Comparison of ENCODE assay signal across 18 cellular contexts in the genomic region with DNA sequence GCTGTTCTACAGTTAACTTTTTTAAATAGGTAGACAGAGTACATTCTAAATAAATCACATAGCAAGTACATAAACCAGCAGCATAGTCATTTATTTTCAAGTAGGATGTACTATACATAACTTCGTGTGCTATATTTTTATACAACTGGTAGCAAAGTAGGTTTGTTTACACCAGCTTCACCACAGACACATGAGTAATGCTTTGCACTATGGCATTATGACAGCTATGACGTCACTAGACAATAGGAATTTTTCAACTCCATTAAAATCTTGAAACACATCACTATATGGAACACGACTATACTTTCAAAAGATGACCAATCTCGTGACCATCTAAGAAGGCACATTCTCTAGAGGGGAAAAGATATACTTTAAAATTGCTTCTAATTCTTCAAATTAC. TPM values are rescaled to one million over a fixed set of nuclear protein-coding genes. Genes with fewer than 3 reads are reported as not detected.
A peak's percentile ranks its signal among the peaks of the same experiment; 100 is the strongest.
DNase-seq lines count a peak whose midpoint lies in the region; ATAC-seq and TF ChIP-seq lines count a peak whose summit lies in the region.
"Had no signal": no experiment of that assay in that cellular context is flagged by ENCODE, and none has a peak within 500 bp of the region (broad histone marks: within the 10 kb centered on the region; RNA-seq: fewer than 3 reads in every experiment).

No MANE protein-coding gene starts in this region.

- peaks cover 4% of the 10 kb centered on the region for H3K36me3 Mint-ChIP-seq in T-cell

- no peaks in the 10 kb centered on the region for H3K27me3 ChIP-seq in IMR-90 (ENCODE audit: control insufficient read depth, insufficient read depth, low read length)
- H3K27me3 ChIP-seq in mesenchymal stem cell (ENCODE audit: control insufficient read depth in 1 of 2, insufficient read depth in 1 of 2, low read length in 2 of 2): no peaks in the 10 kb centered on the region
- H3K27me3 ChIP-seq: left lung, spleen, vagina had no signal

- POLR2A ChIA-PET in IMR-90 (lab: Charles Lee; ENCODE audit: unreplicated experiment): interaction anchor here (0.6 kb wide), 1 partner anchor 82 kb away, joined by 9 read pairs; no protein-coding TSS in a partner anchor
- POLR2A ChIA-PET in T-cell (lab: Charles Lee): interaction anchor here in 1 of 2 donors (0.6 kb wide), 1 partner anchor 207 kb away, joined by 4 read pairs; no protein-coding TSS in a partner anchor

- CTCF ChIA-PET in IMR-90 (lab: Yijun Ruan, JAX): interaction anchor here (1.7 kb wide), 1 partner anchor 92 kb away, joined by 17 read pairs; a partner anchor contains a TSS
- CTCF ChIA-PET in T-cell (lab: Charles Lee): interaction anchor here in 1 of 2 donors (1.2 kb wide), 1 partner anchor 92 kb away, joined by 4 read pairs; no protein-coding TSS in a partner anchor

- TF ChIP-seq CTCF in IMR-90 (conservative IDR thresholded peaks at IDR 0.05; ENCODE audit: low read depth, low read length) (no peak), cardiac fibroblast (IDR thresholded peaks at IDR 0.05; ENCODE audit: low read depth, low read length) (no peak)

- no peak overlapping the region for H2AK9ac ChIP-seq in IMR-90 (replicated peaks; ENCODE audit: low read depth, low read length, poor library complexity)

- H3K9me3 ChIP-seq in IMR-90 (ENCODE audit: control insufficient read depth, insufficient read depth, low read length) (no peaks in the 10 kb centered on the region), mesenchymal stem cell (ENCODE audit: control insufficient read depth, low read length) (peaks cover 6% of the 10 kb centered on the region)
- H3K9me3 ChIP-seq: vagina had no signal

- dilution Hi-C loops in IMR-90 (cut with HindIII; ENCODE audit: low sequenced_read_pairs, unreplicated experiment): no loop called here

- H2BK5ac ChIP-seq in IMR-90 (ENCODE audit: low read depth, low read length, poor library complexity, severe bottlenecking) (peak overlapping the region; percentile 98), mesenchymal stem cell (ENCODE audit: low read depth, low read length, poor library complexity, severe bottlenecking) (no peak overlapping the region)

- intact Hi-C loops in IMR-90 (cut with micrococcal nuclease): loop anchor here (1.0 to 5.0 kb wide), 2 partner anchors 33 to 92 kb away; no protein-coding TSS in a partner anchor

- no peak overlapping the region; the same call in 1 of the 2 replicates for H4K91ac ChIP-seq in IMR-90 (ENCODE audit: insufficient read depth, low read depth, low read length)
- no peak overlapping the region for H4K91ac ChIP-seq in mesenchymal stem cell (ENCODE audit: low read length)

- H3K4me1 ChIP-seq in IMR-90 (ENCODE audit: control insufficient read depth, insufficient read depth, low read length): peaks cover 4% of the 10 kb centered on the region
- H3K4me1 ChIP-seq in mesenchymal stem cell (ENCODE audit: control insufficient read depth, insufficient read depth, low read depth, low read length): peaks cover 3% of the 10 kb centered on the region
- H3K4me1 ChIP-seq: left lung, parathyroid adenoma, spleen, vagina had no signal

- no peak overlapping the region for H3K56ac ChIP-seq in IMR-90 (ENCODE audit: extremely low read depth, insufficient read depth, low read length)

- no peak overlapping the region for H4K5ac ChIP-seq in IMR-90 (ENCODE audit: low read depth, low read length)

- no peak overlapping the region for H3K27ac Mint-ChIP-seq in T-cell
- H3K27ac Mint-ChIP-seq: activated naive CD4-positive, alpha-beta T cell treated with anti-CD3 and anti-CD28 coated beads for 36 hours had no signal

- in situ Hi-C loops in IMR-90 (cut with MboI; ENCODE audit: low sequenced_read_pairs): loop anchor here (5.0 to 25.0 kb wide), 2 partner anchors 93 to 538 kb away; a partner anchor contains a TSS

- ATAC-seq in IMR-90 (ENCODE audit: low read depth) (peak; percentile 56), T-cell (replicated peaks in 1 of 4) (no peak)
- ATAC-seq: left lung, SK-N-SH treated with all-trans-retinoic acid at 6 μM for 48 hours had no signal

- H3K9ac ChIP-seq in IMR-90 (ENCODE audit: low read depth, low read length): no peak overlapping the region
- no peak overlapping the region for H3K9ac ChIP-seq in mesenchymal stem cell (ENCODE audit: low read length)
- H3K9ac ChIP-seq: parathyroid adenoma had no signal

- no peak overlapping the region for H3K4me3 Mint-ChIP-seq in T-cell
- H3K4me3 Mint-ChIP-seq: activated naive CD4-positive, alpha-beta T cell treated with anti-CD3 and anti-CD28 coated beads for 36 hours; CD4-positive, alpha-beta memory T cell had no signal

- no peak overlapping the region for H3K4ac ChIP-seq in IMR-90 (ENCODE audit: low read depth, low read length)
- H3K4ac ChIP-seq in mesenchymal stem cell (ENCODE audit: low read depth in 1 of 2, low read length in 2 of 2): no peak overlapping the region

- H4K20me1 ChIP-seq in IMR-90 (ENCODE audit: insufficient read depth, low read length): no peaks in the 10 kb centered on the region

- H2BK20ac ChIP-seq in IMR-90 (ENCODE audit: low read depth, low read length): no peak overlapping the region

- WGBS in IMR-90 (ENCODE audit: extremely low coverage in 2 of 2, insufficient read length in 1 of 2), 2 experiments: no CpG with 5 or more reads among the region's 4 CpGs
- WGBS in mesenchymal stem cell: 23% methylated on average over 1 of the region's 4 CpGs

- H2BK15ac ChIP-seq in IMR-90 (ENCODE audit: low read depth, low read length): no peak overlapping the region
- no peak overlapping the region for H2BK15ac ChIP-seq in mesenchymal stem cell (ENCODE audit: low read depth, poor library complexity, severe bottlenecking)

- H3K14ac ChIP-seq in IMR-90 (replicated peaks; ENCODE audit: low read depth, low read length): no peak overlapping the region
- no peak overlapping the region for H3K14ac ChIP-seq in mesenchymal stem cell (ENCODE audit: low read length in 2 of 2)

- H3K36me3 ChIP-seq in IMR-90 (ENCODE audit: control insufficient read depth, insufficient read depth, low read length) (no peaks in the 10 kb centered on the region), mesenchymal stem cell (ENCODE audit: control insufficient read depth in 1 of 2, insufficient read depth in 2 of 2, low read depth in 1 of 2, low read length in 2 of 2) (no peaks in the 10 kb centered on the region)
- H3K36me3 ChIP-seq: left lung, spleen, vagina had no signal

- H3K9me1 ChIP-seq in IMR-90 (ENCODE audit: insufficient read depth, low read length): peaks cover 2% of the 10 kb centered on the region; the same call in 1 of the 2 replicates

- peaks cover 0 to 4% of the 10 kb centered on the region in 2 donors for H3K27me3 Mint-ChIP-seq in T-cell

- H2AK5ac ChIP-seq in IMR-90 (ENCODE audit: low read depth, low read length) (no peak overlapping the region), mesenchymal stem cell (ENCODE audit: low read length, severe bottlenecking) (no peak overlapping the region)

- H2AFZ ChIP-seq in IMR-90 (replicated peaks; ENCODE audit: low read length, poor library complexity) (no peak overlapping the region), mesenchymal stem cell (ENCODE audit: low read depth, low read length) (no peak overlapping the region)
- H2AFZ ChIP-seq: parathyroid adenoma, PC-9 had no signal

- TF ChIP-seq RAD21 in IMR-90 (IDR thresholded peaks at IDR 0.05; ENCODE audit: low read length): no peak

- no peak for TF ChIP-seq POLR2A in IMR-90 (IDR thresholded peaks at IDR 0.05; ENCODE audit: low read depth, low read length)

- peaks cover 6 to 16% (median 13%) of the 10 kb centered on the region in 3 donors for H3K9me3 Mint-ChIP-seq in T-cell

- H3K27ac ChIP-seq in IMR-90 (ENCODE audit: insufficient read depth, low read length) (no peak overlapping the region), mesenchymal stem cell (ENCODE audit: low read length, poor library complexity, severe bottlenecking) (no peak overlapping the region)
- H3K27ac ChIP-seq: left lung, parathyroid adenoma, spleen, vagina had no signal

- H3K4me2 ChIP-seq in IMR-90 (ENCODE audit: low read depth, low read length): peak overlapping the region; percentile 46; the same call in 1 of the 2 replicates
- no peak overlapping the region for H3K4me2 ChIP-seq in mesenchymal stem cell (ENCODE audit: low read length, poor library complexity, severe bottlenecking)
- H3K4me2 ChIP-seq: PC-9 had no signal

- H3K4me1 Mint-ChIP-seq in T-cell: peaks cover 0 to 6% (median 4%) of the 10 kb centered on the region in 3 donors

- no TSS peak for BruUV-seq in IMR-90 (replicated peaks; lab: Mats Ljungman, UMichigan)

- H3K23ac ChIP-seq in IMR-90 (ENCODE audit: low read depth, low read length) (no peak overlapping the region), mesenchymal stem cell (ENCODE audit: low read length in 2 of 2) (no peak overlapping the region)

- H3K18ac ChIP-seq in IMR-90 (ENCODE audit: low read depth, low read length) (peak overlapping the region; percentile 92; the same call in 1 of the 2 replicates), mesenchymal stem cell (ENCODE audit: low read depth in 1 of 2, low read length in 2 of 2) (no peak overlapping the region)

- H2BK120ac ChIP-seq in IMR-90 (ENCODE audit: low read depth, low read length) (no peak overlapping the region), mesenchymal stem cell (ENCODE audit: low read depth, low read length) (no peak overlapping the region)

- H4K8ac ChIP-seq in IMR-90 (ENCODE audit: low read depth in 2 of 2, low read length in 2 of 2) (no peak overlapping the region), mesenchymal stem cell (ENCODE audit: low read length) (no peak overlapping the region)

- no peak overlapping the region for H3K4me3 ChIP-seq in IMR-90 (ENCODE audit: insufficient read depth, low read depth, low read length)
- H3K4me3 ChIP-seq in cardiac fibroblast (replicated peaks in 1 of 2; ENCODE audit: low read depth in 2 of 2, low read length in 2 of 2): no peak overlapping the region
- no peak overlapping the region for H3K4me3 ChIP-seq in mesenchymal stem cell (ENCODE audit: insufficient read depth in 1 of 2, low read depth in 1 of 2, low read length in 2 of 2)
- H3K4me3 ChIP-seq: left lung, PC-9, spleen, vagina had no signal

- H2BK12ac ChIP-seq in mesenchymal stem cell (ENCODE audit: low read length in 2 of 2): no peak overlapping the region

- DNase-seq in EH (ENCODE audit: low read depth): peak; percentile 87
- DNase-seq in IMR-90: peak; percentile 92
- DNase-seq in cardiac fibroblast (ENCODE audit: low read depth in 2 of 2): peak; percentile 43 to 87
- peak; percentile 30 for DNase-seq in mesenchymal stem cell
- DNase-seq in DMS53 treated with DMSO at 0.1 percent for 48 hours (lab: John Stamatoyannopoulos, UW; ENCODE audit: unreplicated experiment): no peak
- DNase-seq in T-cell: no peak
- DNase-seq in activated CD4-positive, CD25-positive, alpha-beta regulatory T cell (lab: John Stamatoyannopoulos, UW): no peak
- DNase-seq: activated naive CD4-positive, alpha-beta T cell treated with anti-CD3 and anti-CD28 coated beads for 36 hours; CD4-positive, alpha-beta memory T cell; cerebellar nuclear complex; hypothalamus; left lung; PC-9; spleen had no signal

- H3K79me1 ChIP-seq in IMR-90 (ENCODE audit: low read depth in 1 of 2, low read length in 2 of 2) (no peaks in the 10 kb centered on the region), mesenchymal stem cell (replicated peaks; ENCODE audit: low read length, poor library complexity, severe bottlenecking) (no peaks in the 10 kb centered on the region)

RNA-seq across cellular contexts. Expression of a gene that starts 3.5 kb away (rescaled TPM):
- total RNA-seq in IMR-90 (2012; rRNA removed): not detected in 2 replicates
- not detected in 2 replicates for polyA plus RNA-seq in IMR-90 (2012; rRNA removed)
- polyA plus RNA-seq in IMR-90 (2012; cell fraction: cytosol; rRNA removed): not detected in 2 replicates
- not detected in 2 replicates for polyA plus RNA-seq in IMR-90 (2012; cell fraction: nucleus; rRNA removed; ENCODE audit: low replicate concordance)
- polyA plus RNA-seq in mesenchymal stem cell (2013, experiment 1 of 2): not detected
- not detected for polyA plus RNA-seq in mesenchymal stem cell (2013, experiment 2 of 2)
- not detected for total RNA-seq in T-cell
- total RNA-seq: activated naive CD4-positive, alpha-beta T cell treated with anti-CD3 and anti-CD28 coated beads for 36 hours; CD4-positive, alpha-beta memory T cell; left lung; NCI-H460; PC-9; spleen; vagina had no signal
- polyA plus RNA-seq: CD4-positive, alpha-beta memory T cell; spleen had no signal

RNA-seq across cellular contexts. Expression of a gene that starts 23.9 kb away (rescaled TPM):
- 0.28 and 0.36 TPM in 2 replicates for total RNA-seq in IMR-90 (2012; rRNA removed)
- polyA plus RNA-seq in IMR-90 (2012; rRNA removed): 0.40 and 0.55 TPM in 2 replicates
- polyA plus RNA-seq in IMR-90 (2012; cell fraction: cytosol; rRNA removed): 0.18 and 0.19 TPM in 2 replicates
- 0.02 and 0.05 TPM in 2 replicates for polyA plus RNA-seq in IMR-90 (2012; cell fraction: nucleus; rRNA removed; ENCODE audit: low replicate concordance)
- polyA plus RNA-seq in mesenchymal stem cell (2013, experiment 1 of 2): not detected
- polyA plus RNA-seq in mesenchymal stem cell (2013, experiment 2 of 2): not detected
- not detected for total RNA-seq in T-cell
- total RNA-seq: CD4-positive, alpha-beta memory T cell; NCI-H460; PC-9; spleen; vagina had no signal
- polyA plus RNA-seq: CD4-positive, alpha-beta memory T cell; spleen had no signal

Comparison
In these comparisons a context has a peak if more than half of its experiments do, and no peak if none do; other contexts are left out.
1. DNase-seq: peak in EH (single experiment), IMR-90 (single experiment), cardiac fibroblast (2 of 2) and mesenchymal stem cell (single experiment); none in DMS53 treated with DMSO at 0.1 percent for 48 hours (single experiment), T-cell (0 of 34) and activated CD4-positive, CD25-positive, alpha-beta regulatory T cell (0 of 4).